Comparison of ENCODE assay signal across 17 cellular contexts in genomic region chr3:103002447-103002846, GRCh38.
DNase-seq lines count a peak whose midpoint lies in the region; ATAC-seq and TF ChIP-seq lines count a peak whose summit lies in the region.
"Had no signal": no experiment of that assay in that cellular context is flagged by ENCODE, and none has a peak within 500 bp of the region (broad histone marks: within the 10 kb centered on the region; RNA-seq: fewer than 3 reads in every experiment).

No MANE protein-coding gene starts in this region.

- no peak overlapping the region for H3K9ac ChIP-seq in KMS-11
- H3K9ac ChIP-seq in neural progenitor cell: no peak overlapping the region

- H3K4me3 ChIP-seq in A673 (ENCODE audit: low read depth, low read length, poor library complexity, severe bottlenecking) (no peak overlapping the region), KMS-11 (IDR thresholded peaks at IDR 0.05; ENCODE audit: insufficient read depth, low read depth, low read length) (no peak overlapping the region), astrocyte of the spinal cord (ENCODE audit: low read depth, low read length) (no peak overlapping the region), gastroesophageal sphincter (no peak overlapping the region), neural progenitor cell (no peak overlapping the region)
- H3K4me3 ChIP-seq: K562, left lung had no signal

- no peaks in the 10 kb centered on the region for H3K27me3 Mint-ChIP-seq in neural progenitor cell (ENCODE audit: insufficient read depth, low read depth)
- no peaks in the 10 kb centered on the region for H3K27me3 Mint-ChIP-seq in stimulated activated naive B cell treated with anti-CD40 and anti-IgM and Interleukin-4, amounts not matched to agents 10 μg/mL and 1 μg/mL and 100 μg/mL, for 72 hours

- no peaks in the 10 kb centered on the region for H3K9me3 Mint-ChIP-seq in neural progenitor cell
- H3K9me3 Mint-ChIP-seq in stimulated activated naive B cell treated with anti-CD40 and anti-IgM and Interleukin-4, amounts not matched to agents 10 μg/mL and 1 μg/mL and 100 μg/mL, for 72 hours: peaks cover 0 to 5% of the 10 kb centered on the region in 2 donors

- H3K4me3 Mint-ChIP-seq in neural progenitor cell: no peak overlapping the region
- no peak overlapping the region for H3K4me3 Mint-ChIP-seq in stimulated activated naive B cell treated with anti-CD40 and anti-IgM and Interleukin-4, amounts not matched to agents 10 μg/mL and 1 μg/mL and 100 μg/mL, for 72 hours

- no peaks in the 10 kb centered on the region for H4K20me1 ChIP-seq in KMS-11 (ENCODE audit: insufficient read depth)
- no peaks in the 10 kb centered on the region for H4K20me1 ChIP-seq in neural progenitor cell (ENCODE audit: low read depth)

- in situ Hi-C loops in astrocyte of the spinal cord (cut with HindIII; ENCODE audit: low sequenced_read_pairs): no loop called here

- H3F3A ChIP-seq in neural progenitor cell (ENCODE audit: low read depth): no peaks in the 10 kb centered on the region

- TF ChIP-seq POLR2A in gastroesophageal sphincter (IDR thresholded peaks at IDR 0.05): no peak

- 69 to 77% methylated on average over 5 of the region's 5 CpGs for WGBS in gastroesophageal sphincter (ENCODE audit: low coverage in 1 of 2), 2 donors

- intact Hi-C loops in A673 (cut with micrococcal nuclease; ENCODE audit: unreplicated experiment): no loop called here

- DNase-seq in A673 (ENCODE audit: low spot score) (peak; percentile 75), NCI-H526 treated with DMSO at 0.1 percent for 48 hours (lab: John Stamatoyannopoulos, UW) (peak; percentile 17), astrocyte of the spinal cord (ENCODE audit: low read depth, low spot score) (peak; percentile 54), neural progenitor cell (ENCODE audit: low spot score) (no peak), T1000 (lab: John Stamatoyannopoulos, UW) (no peak)
- DNase-seq in stimulated activated naive B cell treated with anti-CD40 and anti-IgM and Interleukin-4, amounts not matched to agents 10 μg/mL and 1 μg/mL and 100 μg/mL, for 72 hours: no peak
- DNase-seq: Caco-2; foreskin keratinocyte; left lung; PC-3; posterior cingulate gyrus; stimulated activated CD4-positive, alpha-beta T cell treated with anti-CD3 and anti-CD28 coated beads, Interleukin-12 subunit alpha, Interleukin-12 subunit beta, amount 100 ng/mL, for 4 hours; stimulated activated naive CD8-positive, alpha-beta T cell treated with anti-CD3 and anti-CD28 coated beads, Interleukin-15, Interleukin-2, amounts not matched to agents 100 U/mL and 50 U/mL, for 24 hours had no signal

- H3K27ac ChIP-seq in A673 (ENCODE audit: low read depth, low read length, poor library complexity, severe bottlenecking): no peak overlapping the region
- H3K27ac ChIP-seq in KMS-11: peak overlapping the region; percentile 29; the same call in 1 of the 2 replicates
- H3K27ac ChIP-seq in gastroesophageal sphincter: no peak overlapping the region
- no peak overlapping the region for H3K27ac ChIP-seq in neural progenitor cell
- H3K27ac ChIP-seq: foreskin keratinocyte, left lung, VCaP had no signal

- POLR2A ChIA-PET in A673 (lab: Charles Lee; ENCODE audit: low non-redundant PET): no interaction called here

- H3K36me3 ChIP-seq in A673 (ENCODE audit: insufficient read depth, low read length, poor library complexity, severe bottlenecking) (no peaks in the 10 kb centered on the region), KMS-11 (ENCODE audit: insufficient read depth) (no peaks in the 10 kb centered on the region), gastroesophageal sphincter (no peaks in the 10 kb centered on the region), neural progenitor cell (no peaks in the 10 kb centered on the region)
- H3K36me3 ChIP-seq: left lung had no signal

- H2AFZ ChIP-seq in KMS-11 (ENCODE audit: low read depth): no peak overlapping the region
- no peak overlapping the region for H2AFZ ChIP-seq in neural progenitor cell (replicated peaks)

- H3K27me3 ChIP-seq in A673 (replicated peaks; ENCODE audit: insufficient read depth, low read depth, low read length, poor library complexity) (no peaks in the 10 kb centered on the region), KMS-11 (ENCODE audit: insufficient read depth, low read depth) (no peaks in the 10 kb centered on the region), gastroesophageal sphincter (no peaks in the 10 kb centered on the region), neural progenitor cell (no peaks in the 10 kb centered on the region)
- H3K27me3 ChIP-seq: foreskin keratinocyte, left lung had no signal

- ATAC-seq in gastroesophageal sphincter: no peak
- no peak for ATAC-seq in stimulated activated naive B cell treated with anti-CD40 and anti-IgM and Interleukin-4, amounts not matched to agents 10 μg/mL and 1 μg/mL and 100 μg/mL, for 72 hours (replicated peaks)
- ATAC-seq: foreskin keratinocyte; K562; left lung; PC-3; stimulated activated naive CD8-positive, alpha-beta T cell treated with anti-CD3 and anti-CD28 coated beads, Interleukin-15, Interleukin-2, amounts not matched to agents 100 U/mL and 50 U/mL, for 24 hours had no signal

- CTCF ChIA-PET in A673 (lab: Charles Lee): no interaction called here

- no peak for TF ChIP-seq EP300 in gastroesophageal sphincter (IDR thresholded peaks at IDR 0.05)

- no TSS peak for BruUV-seq in A673 (replicated peaks; lab: Mats Ljungman, UMichigan)

- H3K79me2 ChIP-seq in KMS-11 (ENCODE audit: insufficient read depth, low read depth) (no peaks in the 10 kb centered on the region), neural progenitor cell (ENCODE audit: low read depth) (no peaks in the 10 kb centered on the region)

- 0 out of 2 replicates have a peak overlapping the region, but pooled peaks have one; percentile 29 for H3K4me2 ChIP-seq in KMS-11
- no peak overlapping the region for H3K4me2 ChIP-seq in neural progenitor cell

- TF ChIP-seq CTCF in A673 (conservative IDR thresholded peaks at IDR 0.05; ENCODE audit: low read depth, low read length) (no peak), KMS-11 (conservative IDR thresholded peaks at IDR 0.05; ENCODE audit: low read depth, low read length) (no peak), astrocyte of the spinal cord (IDR thresholded peaks at IDR 0.05; ENCODE audit: low read depth, low read length) (no peak), gastroesophageal sphincter (IDR thresholded peaks at IDR 0.05) (no peak), neural progenitor cell (IDR thresholded peaks at IDR 0.05) (no peak)

- H3K9me3 ChIP-seq in A673 (ENCODE audit: low read depth, low read length, poor library complexity, severe bottlenecking): no peaks in the 10 kb centered on the region
- no peaks in the 10 kb centered on the region for H3K9me3 ChIP-seq in gastroesophageal sphincter
- H3K9me3 ChIP-seq in neural progenitor cell (ENCODE audit: low read depth): no peaks in the 10 kb centered on the region
- H3K9me3 ChIP-seq: Caco-2 had no signal

- H3K4me1 Mint-ChIP-seq in neural progenitor cell: peaks cover 5% of the 10 kb centered on the region
- no peaks in the 10 kb centered on the region for H3K4me1 Mint-ChIP-seq in stimulated activated naive B cell treated with anti-CD40 and anti-IgM and Interleukin-4, amounts not matched to agents 10 μg/mL and 1 μg/mL and 100 μg/mL, for 72 hours

- H3K27ac Mint-ChIP-seq in neural progenitor cell: no peak overlapping the region
- no peak overlapping the region for H3K27ac Mint-ChIP-seq in stimulated activated naive B cell treated with anti-CD40 and anti-IgM and Interleukin-4, amounts not matched to agents 10 μg/mL and 1 μg/mL and 100 μg/mL, for 72 hours

- H3K36me3 Mint-ChIP-seq in neural progenitor cell: no peaks in the 10 kb centered on the region
- no peaks in the 10 kb centered on the region for H3K36me3 Mint-ChIP-seq in stimulated activated naive B cell treated with anti-CD40 and anti-IgM and Interleukin-4, amounts not matched to agents 10 μg/mL and 1 μg/mL and 100 μg/mL, for 72 hours

- H3K4me1 ChIP-seq in A673 (ENCODE audit: insufficient read depth, low read length, poor library complexity, severe bottlenecking): peaks cover 20% of the 10 kb centered on the region
- peaks cover 19% of the 10 kb centered on the region for H3K4me1 ChIP-seq in KMS-11 (ENCODE audit: low read depth, poor library complexity, severe bottlenecking)
- H3K4me1 ChIP-seq in gastroesophageal sphincter: no peaks in the 10 kb centered on the region
- no peaks in the 10 kb centered on the region for H3K4me1 ChIP-seq in neural progenitor cell
- H3K4me1 ChIP-seq: Caco-2, foreskin keratinocyte, left lung had no signal

Comparison
In these comparisons a context has a peak if more than half of its experiments do, and no peak if none do; other contexts are left out.
1. DNase-seq: peak in A673 (single experiment), NCI-H526 treated with DMSO at 0.1 percent for 48 hours (single experiment) and astrocyte of the spinal cord (single experiment); none in neural progenitor cell (single experiment), T1000 (single experiment) and stimulated activated naive B cell treated with anti-CD40 and anti-IgM and Interleukin-4, amounts not matched to agents 10 μg/mL and 1 μg/mL and 100 μg/mL, for 72 hours (single experiment).